22 cellular contexts compared by ENCODE assay signal in genomic region chr9:20199111-20199510, GRCh38.
DNase-seq lines count a peak whose midpoint lies in the region; ATAC-seq, FAIRE-seq and TF ChIP-seq lines count a peak whose summit lies in the region.
"Had no signal": no experiment of that assay in that cellular context is flagged by ENCODE, and none has a peak within 500 bp of the region (broad histone marks: within the 10 kb centered on the region; RNA-seq: fewer than 3 reads in every experiment).

No MANE protein-coding gene starts in this region.

- TF ChIP-seq CTCF in activated CD8-positive, alpha-beta T cell treated with anti-CD3 and anti-CD28 coated beads for 36 hours (IDR thresholded peaks at IDR 0.05): no peak
- TF ChIP-seq CTCF in VCaP (conservative IDR thresholded peaks at IDR 0.05): no peak
- no peak for TF ChIP-seq CTCF in keratinocyte (optimal IDR thresholded peaks at IDR 0.05 in 1 of 3, IDR thresholded peaks at IDR 0.05 in 1 of 3, conservative IDR thresholded peaks at IDR 0.05 in 1 of 3; ENCODE audit: extremely low read depth in 1 of 3, insufficient read depth in 2 of 3, low read length in 3 of 3)

- H3K9me3 Mint-ChIP-seq in activated CD8-positive, alpha-beta T cell treated with anti-CD3 and anti-CD28 coated beads, Interleukin-2, amount 10 ng/mL, durations not matched to agents 7 days and 5 days (ENCODE audit: insufficient read depth): peaks cover 38% of the 10 kb centered on the region
- peaks cover 8% of the 10 kb centered on the region for H3K9me3 Mint-ChIP-seq in activated CD8-positive, alpha-beta T cell treated with anti-CD3 and anti-CD28 coated beads for 36 hours
- H3K9me3 Mint-ChIP-seq in activated naive CD4-positive, alpha-beta T cell treated with anti-CD3 and anti-CD28 coated beads for 36 hours: peaks cover 12% of the 10 kb centered on the region

- dilution Hi-C loops in keratinocyte (cut with MboI; ENCODE audit: extremely low pct_ligation_motif_present, low sequenced_read_pairs): loop anchor here (25.0 kb wide), 1 partner anchor 262 kb away; no protein-coding TSS in a partner anchor

- POLR2A ChIA-PET in activated CD8-positive, alpha-beta T cell treated with anti-CD3 and anti-CD28 coated beads, Interleukin-2, amount 10 ng/mL, durations not matched to agents 7 days and 5 days (lab: Charles Lee): no interaction called here
- POLR2A ChIA-PET in activated CD8-positive, alpha-beta T cell treated with anti-CD3 and anti-CD28 coated beads for 36 hours (lab: Charles Lee): no interaction called here

- CTCF ChIA-PET in activated CD8-positive, alpha-beta T cell treated with anti-CD3 and anti-CD28 coated beads, Interleukin-2, amount 10 ng/mL, durations not matched to agents 7 days and 5 days (lab: Charles Lee): no interaction called here
- CTCF ChIA-PET in activated CD8-positive, alpha-beta T cell treated with anti-CD3 and anti-CD28 coated beads for 36 hours (lab: Charles Lee): no interaction called here
- CTCF ChIA-PET in activated naive CD4-positive, alpha-beta T cell treated with anti-CD3 and anti-CD28 coated beads for 36 hours (lab: Charles Lee): interaction anchor here (0.6 kb wide), 1 partner anchor 258 kb away, joined by 7 read pairs; no protein-coding TSS in a partner anchor

- no peaks in the 10 kb centered on the region for H4K20me1 ChIP-seq in keratinocyte (ENCODE audit: control insufficient read depth, extremely low read depth, insufficient read depth, low read length)
- H4K20me1 ChIP-seq: BLaER1 had no signal

- in situ Hi-C loops in G401 (cut with HindIII; ENCODE audit: low sequenced_read_pairs): no loop called here

- no peak overlapping the region for H3K4me2 ChIP-seq in keratinocyte (ENCODE audit: control insufficient read depth, extremely low read depth, insufficient read depth, low read depth, low read length)
- H3K4me2 ChIP-seq: BLaER1 had no signal

- H3K27ac Mint-ChIP-seq in activated CD8-positive, alpha-beta T cell treated with anti-CD3 and anti-CD28 coated beads, Interleukin-2, amount 10 ng/mL, durations not matched to agents 7 days and 5 days: peak overlapping the region; percentile 19
- no peak overlapping the region for H3K27ac Mint-ChIP-seq in activated CD8-positive, alpha-beta T cell treated with anti-CD3 and anti-CD28 coated beads for 36 hours
- H3K27ac Mint-ChIP-seq in activated naive CD4-positive, alpha-beta T cell treated with anti-CD3 and anti-CD28 coated beads for 36 hours: no peak overlapping the region
- H3K27ac Mint-ChIP-seq: CD4-positive, CD25-positive, alpha-beta regulatory T cell had no signal

- peaks cover 46% of the 10 kb centered on the region for H3K4me1 Mint-ChIP-seq in activated CD8-positive, alpha-beta T cell treated with anti-CD3 and anti-CD28 coated beads, Interleukin-2, amount 10 ng/mL, durations not matched to agents 7 days and 5 days (ENCODE audit: low read depth)
- peaks cover 12% of the 10 kb centered on the region for H3K4me1 Mint-ChIP-seq in activated CD8-positive, alpha-beta T cell treated with anti-CD3 and anti-CD28 coated beads for 36 hours (ENCODE audit: low read depth)
- H3K4me1 Mint-ChIP-seq in activated naive CD4-positive, alpha-beta T cell treated with anti-CD3 and anti-CD28 coated beads for 36 hours (ENCODE audit: low read depth): peaks cover 29% of the 10 kb centered on the region

- intact Hi-C loops in activated CD8-positive, alpha-beta T cell treated with anti-CD3 and anti-CD28 coated beads for 36 hours (cut with micrococcal nuclease): no loop called here
- intact Hi-C loops in activated naive CD4-positive, alpha-beta T cell treated with anti-CD3 and anti-CD28 coated beads for 36 hours (cut with micrococcal nuclease): no loop called here

- no peaks in the 10 kb centered on the region for H3K9me1 ChIP-seq in keratinocyte (ENCODE audit: control insufficient read depth, extremely low read depth, insufficient read depth, low read length)

- no peak overlapping the region for H2AFZ ChIP-seq in keratinocyte (ENCODE audit: control insufficient read depth, low read length)
- H2AFZ ChIP-seq: GM23248 had no signal

- H3K27ac ChIP-seq in VCaP: peak overlapping the region; percentile 84
- no peak overlapping the region for H3K27ac ChIP-seq in keratinocyte (ENCODE audit: control insufficient read depth, insufficient read depth, low read length)
- H3K27ac ChIP-seq: BLaER1, GM23248, SK-N-MC had no signal

- no peaks in the 10 kb centered on the region for H3K27me3 ChIP-seq in keratinocyte (ENCODE audit: control insufficient read depth, extremely low read depth, insufficient read depth, low read length)
- H3K27me3 ChIP-seq: BLaER1 had no signal

- H3K4me3 ChIP-seq in keratinocyte (ENCODE audit: control insufficient read depth in 2 of 3, extremely low read depth in 1 of 3, insufficient read depth in 2 of 3, low read depth in 1 of 3, low read length in 3 of 3): no peak overlapping the region
- H3K4me3 ChIP-seq: BLaER1, GM23248, K562, SK-N-MC had no signal

- no peaks in the 10 kb centered on the region for H3K27me3 Mint-ChIP-seq in activated CD8-positive, alpha-beta T cell treated with anti-CD3 and anti-CD28 coated beads, Interleukin-2, amount 10 ng/mL, durations not matched to agents 7 days and 5 days (ENCODE audit: low read depth)
- H3K27me3 Mint-ChIP-seq in activated CD8-positive, alpha-beta T cell treated with anti-CD3 and anti-CD28 coated beads for 36 hours: peaks cover 8% of the 10 kb centered on the region
- H3K27me3 Mint-ChIP-seq in activated naive CD4-positive, alpha-beta T cell treated with anti-CD3 and anti-CD28 coated beads for 36 hours (ENCODE audit: low read depth): no peaks in the 10 kb centered on the region

- no peaks in the 10 kb centered on the region for H3K36me3 ChIP-seq in keratinocyte (ENCODE audit: control insufficient read depth in 2 of 2, extremely low read depth in 1 of 2, insufficient read depth in 2 of 2, low read length in 2 of 2)
- H3K36me3 ChIP-seq: BLaER1 had no signal

- H3K4me3 Mint-ChIP-seq in activated CD8-positive, alpha-beta T cell treated with anti-CD3 and anti-CD28 coated beads, Interleukin-2, amount 10 ng/mL, durations not matched to agents 7 days and 5 days: no peak overlapping the region
- no peak overlapping the region for H3K4me3 Mint-ChIP-seq in activated CD8-positive, alpha-beta T cell treated with anti-CD3 and anti-CD28 coated beads for 36 hours
- no peak overlapping the region for H3K4me3 Mint-ChIP-seq in activated naive CD4-positive, alpha-beta T cell treated with anti-CD3 and anti-CD28 coated beads for 36 hours
- H3K4me3 Mint-ChIP-seq: CD4-positive, CD25-positive, alpha-beta regulatory T cell had no signal

- DNase-seq in activated CD8-positive, alpha-beta T cell treated with anti-CD3 and anti-CD28 coated beads, Interleukin-2, amount 10 ng/mL, durations not matched to agents 7 days and 5 days: no peak
- no peak for DNase-seq in activated CD8-positive, alpha-beta T cell treated with anti-CD3 and anti-CD28 coated beads for 36 hours
- no peak for DNase-seq in keratinocyte (ENCODE audit: low read depth, low spot score)
- DNase-seq in G401 (ENCODE audit: low spot score): no peak
- DNase-seq in RKO (ENCODE audit: low spot score): no peak
- DNase-seq in activated naive CD4-positive, alpha-beta T cell treated with anti-CD3 and anti-CD28 coated beads for 36 hours: no peak
- DNase-seq: 8988T; CD4-positive, CD25-positive, alpha-beta regulatory T cell; DMS153; GM23248; H7; MV-4-11; NCI-H1105; NCI-H1436 treated with DMSO at 0.1 percent for 48 hours; NCI-H187 treated with DMSO at 0.1 percent for 48 hours; NCI-H526; SIG-M5 had no signal

- peaks cover 75% of the 10 kb centered on the region for H3K36me3 Mint-ChIP-seq in activated CD8-positive, alpha-beta T cell treated with anti-CD3 and anti-CD28 coated beads, Interleukin-2, amount 10 ng/mL, durations not matched to agents 7 days and 5 days (ENCODE audit: low read depth)
- peaks cover 1% of the 10 kb centered on the region for H3K36me3 Mint-ChIP-seq in activated CD8-positive, alpha-beta T cell treated with anti-CD3 and anti-CD28 coated beads for 36 hours (ENCODE audit: low read depth)
- H3K36me3 Mint-ChIP-seq in activated naive CD4-positive, alpha-beta T cell treated with anti-CD3 and anti-CD28 coated beads for 36 hours (ENCODE audit: low read depth): no peaks in the 10 kb centered on the region
- H3K36me3 Mint-ChIP-seq: CD4-positive, CD25-positive, alpha-beta regulatory T cell had no signal

- no peaks in the 10 kb centered on the region for H3K9me3 ChIP-seq in keratinocyte (ENCODE audit: control insufficient read depth, low read depth, low read length)

- H3K4me1 ChIP-seq in keratinocyte (ENCODE audit: control insufficient read depth, extremely low read depth, insufficient read depth, low read length): peaks cover 6% of the 10 kb centered on the region
- H3K4me1 ChIP-seq: BLaER1 had no signal

- no peak overlapping the region for H3K9ac ChIP-seq in keratinocyte (ENCODE audit: control insufficient read depth, extremely low read depth, insufficient read depth, low read length)
- H3K9ac ChIP-seq: BLaER1, GM23248 had no signal

- no peaks in the 10 kb centered on the region for H3K79me2 ChIP-seq in keratinocyte (ENCODE audit: control insufficient read depth, insufficient read depth, low read length)

- peak; percentile 56 for FAIRE-seq in keratinocyte (lab: Jason Lieb, UNC)
- FAIRE-seq: K562 had no signal

- ATAC-seq in activated CD8-positive, alpha-beta T cell treated with anti-CD3 and anti-CD28 coated beads, Interleukin-2, amount 10 ng/mL, durations not matched to agents 7 days and 5 days: no peak
- no peak for ATAC-seq in activated CD8-positive, alpha-beta T cell treated with anti-CD3 and anti-CD28 coated beads for 36 hours
- ATAC-seq: K562, Panc1 had no signal
